In genomic region chr17:49738456-49739163, GRCh38 we compare ENCODE assay signal across 10 cellular contexts. TPM values are rescaled to one million over a fixed set of nuclear protein-coding genes. Genes with fewer than 3 reads are reported as not detected.
A peak's percentile ranks its signal among the peaks of the same experiment; 100 is the strongest.
DNase-seq lines count a peak whose midpoint lies in the region; ATAC-seq, FAIRE-seq and TF ChIP-seq lines count a peak whose summit lies in the region.
"Had no signal": no experiment of that assay in that cellular context is flagged by ENCODE, and none has a peak within 500 bp of the region (broad histone marks: within the 10 kb centered on the region; RNA-seq: fewer than 3 reads in every experiment).

No MANE protein-coding gene starts in this region.

- TF ChIP-seq POLR2A in GM12878 (IDR thresholded peaks at IDR 0.05; ENCODE audit: low read depth, low read length), result no peak

- peaks cover 69 to 94% (median 86%) of the 10 kb centered on the region in 10 experiments for H3K4me1 ChIP-seq in BLaER1 treated with 17β-estradiol and CSF1 and Interleukin-3, amounts not matched to agents 10 nM and 100 nM
- H3K4me1 ChIP-seq in GM12878 (ENCODE audit: control insufficient read depth, insufficient read depth, low read length) (peaks cover 39% of the 10 kb centered on the region), SJCRH30 (peaks cover 8% of the 10 kb centered on the region)

- in situ Hi-C loops in GM12878 (cut with MboI), result no loop called here

- H3K9me3 ChIP-seq in BLaER1 treated with 17β-estradiol and CSF1 and Interleukin-3, amounts not matched to agents 10 nM and 100 nM (replicated peaks in 1 of 11), result peaks cover 0 to 4% (median 0%) of the 10 kb centered on the region in 11 experiments; a peak in 1 of 22 replicates
- H3K9me3 ChIP-seq in GM12878 (replicated peaks; ENCODE audit: control insufficient read depth, insufficient read depth, low read length) (no peaks in the 10 kb centered on the region), SJCRH30 (replicated peaks) (no peaks in the 10 kb centered on the region)

- CTCF ChIA-PET in GM12878 (lab: Yijun Ruan, JAX), result interaction anchor here (1.2 to 7.1 kb wide), 4 partner anchors 11 to 40 kb away, joined by 3 to 46 read pairs (median 12); partner anchors contain the start of genes FAM117A and SLC35B1

- H3K9me3 Mint-ChIP-seq in IgD-negative memory B cell, result no peaks in the 10 kb centered on the region
- peaks cover 0 to 4% (median 0%) of the 10 kb centered on the region in 7 donors for H3K9me3 Mint-ChIP-seq in naive B cell

- FAIRE-seq in GM12878 (lab: Jason Lieb, UNC), result no peak

- WGBS in GM12878 (ENCODE audit: insufficient coverage, insufficient replicate concordance, low lambda C conversion rate, missing lambda C conversion rate), result 85% methylated on average over 5 of the region's 5 CpGs

- no TSS peak for BruUV-seq in GM12878 (replicated peaks; lab: Mats Ljungman, UMichigan)

- TF ChIP-seq RAD21 in GM12878 (IDR thresholded peaks at IDR 0.05; ENCODE audit: insufficient read depth, low read depth, low read length), result no peak

- POLR2A ChIA-PET in GM12878 (lab: Charles Lee), result interaction anchor here (2.1 to 3.3 kb wide), 2 partner anchors 8 to 25 kb away, joined by 4 to 9 read pairs; partner anchors contain the start of gene FAM117A

- H3K27me3 Mint-ChIP-seq in IgD-negative memory B cell (no peaks in the 10 kb centered on the region), naive B cell (no peaks in the 10 kb centered on the region)

- SMC1A ChIA-PET in GM12878 (lab: Charles Lee; ENCODE audit: uncharacterized antibody, unreplicated experiment), result interaction anchor here (0.8 to 5.8 kb wide), 5 partner anchors 8 to 381 kb away, joined by 3 to 35 read pairs (median 3); partner anchors contain the start of gene SLC35B1

- H3K4me3 Mint-ChIP-seq in IgD-negative memory B cell (peak overlapping the region; percentile 87 to 96 (median 90)), naive B cell (peak overlapping the region; percentile 84 to 95 (median 93))

- H3K27me3 ChIP-seq in BLaER1 treated with 17β-estradiol and CSF1 and Interleukin-3, amounts not matched to agents 10 nM and 100 nM, result no peaks in the 10 kb centered on the region
- no peaks in the 10 kb centered on the region for H3K27me3 ChIP-seq in GM12878 (replicated peaks in 1 of 2; ENCODE audit: control insufficient read depth in 2 of 2, insufficient read depth in 2 of 2, low read length in 1 of 2)
- H3K27me3 ChIP-seq in SJCRH30, result no peaks in the 10 kb centered on the region

- no peaks in the 10 kb centered on the region for H4K20me1 ChIP-seq in BLaER1 treated with 17β-estradiol and CSF1 and Interleukin-3, amounts not matched to agents 10 nM and 100 nM
- no peaks in the 10 kb centered on the region for H4K20me1 ChIP-seq in GM12878 (ENCODE audit: control insufficient read depth, insufficient read depth)

- H2AFZ ChIP-seq in GM12878 (ENCODE audit: control insufficient read depth, low read depth, low read length), result no peak overlapping the region

- peaks cover 17% of the 10 kb centered on the region for H3K36me3 Mint-ChIP-seq in IgD-negative memory B cell
- H3K36me3 Mint-ChIP-seq in naive B cell, result peaks cover 0 to 9% of the 10 kb centered on the region in 2 donors

- H3K4me1 Mint-ChIP-seq in IgD-negative memory B cell (peaks cover 44 to 65% (median 58%) of the 10 kb centered on the region in 3 donors), naive B cell (peaks cover 67 to 86% (median 81%) of the 10 kb centered on the region in 3 donors)

- RAD21 ChIA-PET in GM12878 (lab: Charles Lee; ENCODE audit: unreplicated experiment), result interaction anchor here (0.7 to 3.6 kb wide), 4 partner anchors 10 to 171 kb away, joined by 3 to 14 read pairs (median 4); partner anchors contain the start of genes FAM117A and SLC35B1

- DNase-seq in GM12878 (ENCODE audit: low read depth, low spot score), result no peak
- no peak for DNase-seq in naive B cell
- DNase-seq in activated CD4-positive, CD25-positive, alpha-beta regulatory T cell (lab: John Stamatoyannopoulos, UW), result no peak
- no peak for DNase-seq in SJCRH30
- DNase-seq in NOMO-1 treated with dmso at 0.1 percent for 144 hours (lab: John Stamatoyannopoulos, UW; ENCODE audit: unreplicated experiment), result no peak
- no peak for DNase-seq in NCI-H526 treated with DMSO at 0.1 percent for 48 hours (lab: John Stamatoyannopoulos, UW)
- DNase-seq: NCI-H1417 treated with DMSO at 0.1 percent for 48 hours, posterior cingulate gyrus had no signal

- TF ChIP-seq EP300 in GM12878 (IDR thresholded peaks at IDR 0.05; ENCODE audit: borderline replicate concordance in 1 of 2, control insufficient read depth in 1 of 2, low read depth in 2 of 2, low read length in 2 of 2), result no peak

- no peak for TF ChIP-seq CTCF in GM12878 (IDR thresholded peaks at IDR 0.05 in 2 of 3, conservative IDR thresholded peaks at IDR 0.05 in 1 of 3; ENCODE audit: control insufficient read depth in 2 of 3, extremely low read depth in 1 of 3, insufficient read depth in 1 of 3, low read depth in 3 of 3, low read length in 3 of 3)

- peak overlapping the region; percentile 66 to 100 (median 96); a peak in 21 of 22 replicates for H3K27ac ChIP-seq in BLaER1 treated with 17β-estradiol and CSF1 and Interleukin-3, amounts not matched to agents 10 nM and 100 nM
- H3K27ac ChIP-seq in GM12878 (ENCODE audit: control insufficient read depth, insufficient read depth), result no peak overlapping the region
- H3K27ac ChIP-seq in SJCRH30, result no peak overlapping the region

- peak overlapping the region; percentile 96 to 100 (median 99) for H3K27ac Mint-ChIP-seq in IgD-negative memory B cell
- peak overlapping the region; percentile 99 to 100 (median 100) for H3K27ac Mint-ChIP-seq in naive B cell

- H3K36me3 ChIP-seq in BLaER1 treated with 17β-estradiol and CSF1 and Interleukin-3, amounts not matched to agents 10 nM and 100 nM, result peaks cover 0 to 56% (median 35%) of the 10 kb centered on the region in 11 experiments; a peak in 16 of 22 replicates
- no peaks in the 10 kb centered on the region; a peak in 1 of 4 replicates for H3K36me3 ChIP-seq in GM12878 (ENCODE audit: control insufficient read depth in 2 of 2, insufficient read depth in 2 of 2, low read length in 1 of 2)
- no peaks in the 10 kb centered on the region for H3K36me3 ChIP-seq in SJCRH30

- peak overlapping the region; percentile 85 to 97 (median 94) for H3K4me2 ChIP-seq in BLaER1 treated with 17β-estradiol and CSF1 and Interleukin-3, amounts not matched to agents 10 nM and 100 nM
- no peak overlapping the region for H3K4me2 ChIP-seq in GM12878 (ENCODE audit: control insufficient read depth, insufficient read depth)

- peak overlapping the region; percentile 47 to 94 (median 88); a peak in 20 of 22 replicates for H3K9ac ChIP-seq in BLaER1 treated with 17β-estradiol and CSF1 and Interleukin-3, amounts not matched to agents 10 nM and 100 nM
- H3K9ac ChIP-seq in GM12878 (ENCODE audit: control insufficient read depth, insufficient read depth, low read length), result no peak overlapping the region

- ATAC-seq in GM12878 (no peak), naive B cell (ENCODE audit: low read depth in 2 of 2) (no peak)

- H3K4me3 ChIP-seq in BLaER1 treated with 17β-estradiol and CSF1 and Interleukin-3, amounts not matched to agents 10 nM and 100 nM, result peak overlapping the region; percentile 38 to 71 (median 58); a peak in 14 of 20 replicates
- H3K4me3 ChIP-seq in GM12878 (no peak overlapping the region), SJCRH30 (no peak overlapping the region)

- intact Hi-C loops in GM12878 (cut with micrococcal nuclease; ENCODE audit: unreplicated experiment), result no loop called here

- H3K79me2 ChIP-seq in GM12878 (ENCODE audit: control insufficient read depth, insufficient read depth, low read length), result peaks cover 17% of the 10 kb centered on the region

RNA-seq across cellular contexts. Expression of gene FAM117A, which starts 25.3 kb away (rescaled TPM):
- polyA plus RNA-seq in IgD-negative memory B cell (81.6 TPM), GM12878 (2011; rRNA removed) (9.3 and 17.5 TPM in 2 replicates), GM12878 (2014; fragmentation: Illumina TruSeq; extraction: Trizol) (15.4 and 24.6 TPM in 2 replicates), GM12878 (2014; fragmentation: Nextera tagmentation; extraction: Ambion mirVana) (1 to 10 TPM; 2.1 to 3.3 TPM), GM12878 (2014; rRNA removed) (24.5 and 25.8 TPM in 2 replicates), GM12878 (2016; fragmentation: Nextera tagmentation; extraction: Ambion mirVana) (10 to 100 TPM; 18.7 to 29.6 TPM), naive B cell (ENCODE audit: low read depth in 6 of 6) (10 to 100 TPM; 36.4 to 66.0 (median 54.3) TPM)
- total RNA-seq in GM12878 (2013; cell fraction: nucleolus; rRNA removed), result 18.9 and 25.4 TPM in 2 replicates
- total RNA-seq in GM12878 (2014; rRNA removed) (16.8 and 21.3 TPM in 2 replicates), GM12878 (2014; rRNA removed; fragmentation: Illumina TruSeq; extraction: Trizol) (10.9 and 11.9 TPM in 2 replicates), GM12878 (2021) (21.2 and 24.8 TPM in 2 replicates)
- 20.4 TPM for polyA plus RNA-seq in GM12878 (2011; ENCODE audit: low read depth)
- 20.8 and 23.2 TPM in 2 replicates for polyA plus RNA-seq in GM12878 (2011; cell fraction: cytosol; rRNA removed)
- 23.2 and 28.5 TPM in 2 replicates for polyA plus RNA-seq in GM12878 (2011; cell fraction: nucleus; rRNA removed)
- 30.8 and 33.5 TPM in 2 replicates for polyA plus RNA-seq in GM12878 (2012)
- polyA minus RNA-seq in GM12878 (2011; rRNA and poly(A)+ RNA removed), result 10.5 and 29.3 TPM in 2 replicates
- polyA minus RNA-seq in GM12878 (2011; cell fraction: cytosol; rRNA and poly(A)+ RNA removed), result 8.6 and 10.8 TPM in 2 replicates
- polyA minus RNA-seq in GM12878 (2011; cell fraction: nucleus; rRNA and poly(A)+ RNA removed), result 12.2 and 18.0 TPM in 2 replicates
- total RNA-seq in SJCRH30 (2014; rRNA removed; shearing (Covaris generic)), result 9.2 and 10.1 TPM in 2 replicates

RNA-seq across cellular contexts. Expression of gene SLC35B1, which starts 30.8 kb away (rescaled TPM):
- 27.7 TPM for polyA plus RNA-seq in IgD-negative memory B cell
- 20.3 and 24.2 TPM in 2 replicates for total RNA-seq in GM12878 (2013; cell fraction: nucleolus; rRNA removed)
- total RNA-seq in GM12878 (2014; rRNA removed), result 54.8 and 61.1 TPM in 2 replicates
- 42.4 and 43.3 TPM in 2 replicates for total RNA-seq in GM12878 (2014; rRNA removed; fragmentation: Illumina TruSeq; extraction: Trizol)
- total RNA-seq in GM12878 (2021), result 39.5 and 46.2 TPM in 2 replicates
- 36.2 TPM for polyA plus RNA-seq in GM12878 (2011; ENCODE audit: low read depth)
- polyA plus RNA-seq in GM12878 (2011; rRNA removed), result 34.4 and 55.3 TPM in 2 replicates
- polyA plus RNA-seq in GM12878 (2011; cell fraction: cytosol; rRNA removed), result 55.6 and 57.9 TPM in 2 replicates
- 60.1 and 74.9 TPM in 2 replicates for polyA plus RNA-seq in GM12878 (2011; cell fraction: nucleus; rRNA removed)
- polyA plus RNA-seq in GM12878 (2012), result 30.7 and 48.1 TPM in 2 replicates
- polyA plus RNA-seq in GM12878 (2014; fragmentation: Illumina TruSeq; extraction: Trizol), result 51.9 and 58.0 TPM in 2 replicates
- polyA plus RNA-seq in GM12878 (2014; fragmentation: Nextera tagmentation; extraction: Ambion mirVana), result 10 to 100 TPM; 40.0 to 44.4 TPM
- polyA plus RNA-seq in GM12878 (2014; rRNA removed), result 48.1 and 51.3 TPM in 2 replicates
- 100 to 1,000 TPM; 106 to 113 TPM for polyA plus RNA-seq in GM12878 (2016; fragmentation: Nextera tagmentation; extraction: Ambion mirVana)
- 42.2 and 43.6 TPM in 2 replicates for polyA minus RNA-seq in GM12878 (2011; rRNA and poly(A)+ RNA removed)
- polyA minus RNA-seq in GM12878 (2011; cell fraction: cytosol; rRNA and poly(A)+ RNA removed), result 18.4 and 21.6 TPM in 2 replicates
- polyA minus RNA-seq in GM12878 (2011; cell fraction: nucleus; rRNA and poly(A)+ RNA removed), result 31.4 and 38.0 TPM in 2 replicates
- 10 to 100 TPM; 20.6 to 47.5 (median 25.7) TPM for polyA plus RNA-seq in naive B cell (ENCODE audit: low read depth in 6 of 6)
- total RNA-seq in SJCRH30 (2014; rRNA removed; shearing (Covaris generic)), result 48.9 and 52.2 TPM in 2 replicates

RNA-seq across cellular contexts. Expression of gene KAT7, which starts 49.9 kb away (rescaled TPM):
- polyA plus RNA-seq in IgD-negative memory B cell (48.6 TPM), GM12878 (2011; rRNA removed) (20.5 and 24.2 TPM in 2 replicates), GM12878 (2014; fragmentation: Illumina TruSeq; extraction: Trizol) (30.6 and 40.2 TPM in 2 replicates), GM12878 (2014; fragmentation: Nextera tagmentation; extraction: Ambion mirVana) (1 to 10 TPM; 6.6 to 8.7 TPM), GM12878 (2014; rRNA removed) (15.9 and 19.9 TPM in 2 replicates), GM12878 (2016; fragmentation: Nextera tagmentation; extraction: Ambion mirVana) (10 to 100 TPM; 41.2 to 44.5 TPM), naive B cell (ENCODE audit: low read depth in 6 of 6) (10 to 100 TPM; 42.3 to 61.8 (median 45.4) TPM)
- 109 and 115 TPM in 2 replicates for total RNA-seq in GM12878 (2013; cell fraction: nucleolus; rRNA removed)
- total RNA-seq in GM12878 (2014; rRNA removed) (19.5 and 26.1 TPM in 2 replicates), GM12878 (2014; rRNA removed; fragmentation: Illumina TruSeq; extraction: Trizol) (26.1 and 28.4 TPM in 2 replicates), GM12878 (2021) (40.1 and 45.8 TPM in 2 replicates)
- 16.9 TPM for polyA plus RNA-seq in GM12878 (2011; ENCODE audit: low read depth)
- polyA plus RNA-seq in GM12878 (2011; cell fraction: cytosol; rRNA removed), result 21.1 and 27.5 TPM in 2 replicates
- 47.7 and 49.1 TPM in 2 replicates for polyA plus RNA-seq in GM12878 (2011; cell fraction: nucleus; rRNA removed)
- polyA plus RNA-seq in GM12878 (2012), result 20.5 and 24.9 TPM in 2 replicates
- 43.1 and 50.0 TPM in 2 replicates for polyA minus RNA-seq in GM12878 (2011; rRNA and poly(A)+ RNA removed)
- polyA minus RNA-seq in GM12878 (2011; cell fraction: cytosol; rRNA and poly(A)+ RNA removed), result 14.2 and 15.8 TPM in 2 replicates
- 27.4 and 50.0 TPM in 2 replicates for polyA minus RNA-seq in GM12878 (2011; cell fraction: nucleus; rRNA and poly(A)+ RNA removed)
- total RNA-seq in SJCRH30 (2014; rRNA removed; shearing (Covaris generic)), result 38.5 and 40.1 TPM in 2 replicates

Comparison
In these comparisons a context has a peak if more than half of its experiments do, and no peak if none do; other contexts are left out.
1. H3K27ac ChIP-seq: peak in BLaER1 treated with 17β-estradiol and CSF1 and Interleukin-3, amounts not matched to agents 10 nM and 100 nM (11 of 11); none in GM12878 (single experiment) and SJCRH30 (single experiment).
2. H3K4me3 ChIP-seq: peak in BLaER1 treated with 17β-estradiol and CSF1 and Interleukin-3, amounts not matched to agents 10 nM and 100 nM (10 of 10); none in GM12878 (single experiment) and SJCRH30 (single experiment).